Comparison of ENCODE assay signal across 8 cellular contexts in the genomic region with DNA sequence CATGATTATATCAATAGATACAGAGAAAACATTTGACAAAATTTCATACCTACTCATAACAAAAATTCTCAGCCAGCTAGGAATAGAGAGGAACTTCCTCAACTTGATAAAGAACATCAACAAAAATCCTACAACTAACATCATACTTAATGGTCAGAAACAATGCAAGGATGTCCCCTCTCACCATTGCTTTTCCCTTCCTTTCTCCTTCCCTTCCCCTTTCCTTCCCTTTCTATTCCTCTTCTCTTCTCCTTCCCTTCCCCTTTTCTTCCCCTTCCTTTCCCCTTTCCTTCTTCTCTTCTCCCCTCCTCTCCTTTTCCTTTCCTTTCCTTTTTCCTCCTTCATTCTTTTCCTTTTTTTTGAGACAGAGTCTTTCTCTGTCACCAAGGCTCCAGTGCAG.
"Had no signal": no experiment of that assay in that cellular context is flagged by ENCODE, and none has a peak within 500 bp of the region (broad histone marks: within the 10 kb centered on the region; RNA-seq: fewer than 3 reads in every experiment).

No MANE protein-coding gene starts in this region.

- DNase-seq: GDM1, GF-D8 had no signal

- ATAC-seq: GM12878 had no signal

- FAIRE-seq: G401.6, GM12878, GM12891, GM12892, GM18507, GM19239 had no signal

- H3K4me3 ChIP-seq: GM12878 had no signal
